ENCODE assay signal across 1 cellular context in the genomic region with DNA sequence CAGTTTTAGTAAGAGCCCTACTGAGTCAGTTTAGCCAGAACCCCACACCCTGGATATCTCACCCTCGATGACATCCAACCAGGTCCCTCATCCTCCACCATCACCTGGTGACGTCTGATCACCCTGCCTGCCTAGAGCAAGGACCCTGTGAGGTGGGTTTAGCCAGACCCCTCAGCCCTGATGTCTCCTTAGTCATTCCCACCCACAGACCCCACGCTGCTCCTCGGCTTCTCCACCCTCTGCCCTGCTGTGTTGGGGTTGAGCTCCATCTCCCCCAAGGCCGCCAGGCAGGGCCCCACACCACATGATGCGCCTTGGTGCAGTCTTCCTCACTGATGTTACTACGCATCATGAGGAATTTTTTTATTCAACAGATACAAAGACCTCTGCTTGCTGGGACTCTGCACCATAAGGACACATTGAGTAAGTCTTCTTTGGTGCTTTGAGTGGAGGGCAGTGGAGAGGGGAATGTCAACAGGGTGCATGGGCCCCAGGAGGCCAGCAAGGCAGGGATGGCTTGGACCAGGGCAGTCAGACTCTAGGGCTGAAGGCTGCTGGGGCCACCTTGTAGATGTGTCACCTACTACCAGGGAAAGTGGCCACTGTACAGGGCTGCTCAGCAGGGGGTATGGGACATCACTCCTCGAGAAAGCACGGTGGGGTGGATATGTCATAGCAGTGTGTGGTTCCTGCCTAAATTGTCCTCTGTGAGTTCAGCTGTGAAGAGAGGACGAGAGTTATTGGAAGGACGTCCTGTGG.
TF ChIP-seq lines count a peak whose summit lies in the region.

No MANE protein-coding gene starts in this region.

TF ChIP-seq in K562, 482 proteins besides CTCF, POLR2A, EP300 and RAD21:
- no peak for TF ChIP-seq HINFP (tag; conservative IDR thresholded peaks at IDR 0.05; ENCODE audit: low read depth)
- TF ChIP-seq E2F5 (CRISPR knock-in tag; IDR thresholded peaks at IDR 0.05): 0 out of 2 replicates have a peak, but pooled peaks have one; percentile 36
- TF ChIP-seq, protein P1, sequence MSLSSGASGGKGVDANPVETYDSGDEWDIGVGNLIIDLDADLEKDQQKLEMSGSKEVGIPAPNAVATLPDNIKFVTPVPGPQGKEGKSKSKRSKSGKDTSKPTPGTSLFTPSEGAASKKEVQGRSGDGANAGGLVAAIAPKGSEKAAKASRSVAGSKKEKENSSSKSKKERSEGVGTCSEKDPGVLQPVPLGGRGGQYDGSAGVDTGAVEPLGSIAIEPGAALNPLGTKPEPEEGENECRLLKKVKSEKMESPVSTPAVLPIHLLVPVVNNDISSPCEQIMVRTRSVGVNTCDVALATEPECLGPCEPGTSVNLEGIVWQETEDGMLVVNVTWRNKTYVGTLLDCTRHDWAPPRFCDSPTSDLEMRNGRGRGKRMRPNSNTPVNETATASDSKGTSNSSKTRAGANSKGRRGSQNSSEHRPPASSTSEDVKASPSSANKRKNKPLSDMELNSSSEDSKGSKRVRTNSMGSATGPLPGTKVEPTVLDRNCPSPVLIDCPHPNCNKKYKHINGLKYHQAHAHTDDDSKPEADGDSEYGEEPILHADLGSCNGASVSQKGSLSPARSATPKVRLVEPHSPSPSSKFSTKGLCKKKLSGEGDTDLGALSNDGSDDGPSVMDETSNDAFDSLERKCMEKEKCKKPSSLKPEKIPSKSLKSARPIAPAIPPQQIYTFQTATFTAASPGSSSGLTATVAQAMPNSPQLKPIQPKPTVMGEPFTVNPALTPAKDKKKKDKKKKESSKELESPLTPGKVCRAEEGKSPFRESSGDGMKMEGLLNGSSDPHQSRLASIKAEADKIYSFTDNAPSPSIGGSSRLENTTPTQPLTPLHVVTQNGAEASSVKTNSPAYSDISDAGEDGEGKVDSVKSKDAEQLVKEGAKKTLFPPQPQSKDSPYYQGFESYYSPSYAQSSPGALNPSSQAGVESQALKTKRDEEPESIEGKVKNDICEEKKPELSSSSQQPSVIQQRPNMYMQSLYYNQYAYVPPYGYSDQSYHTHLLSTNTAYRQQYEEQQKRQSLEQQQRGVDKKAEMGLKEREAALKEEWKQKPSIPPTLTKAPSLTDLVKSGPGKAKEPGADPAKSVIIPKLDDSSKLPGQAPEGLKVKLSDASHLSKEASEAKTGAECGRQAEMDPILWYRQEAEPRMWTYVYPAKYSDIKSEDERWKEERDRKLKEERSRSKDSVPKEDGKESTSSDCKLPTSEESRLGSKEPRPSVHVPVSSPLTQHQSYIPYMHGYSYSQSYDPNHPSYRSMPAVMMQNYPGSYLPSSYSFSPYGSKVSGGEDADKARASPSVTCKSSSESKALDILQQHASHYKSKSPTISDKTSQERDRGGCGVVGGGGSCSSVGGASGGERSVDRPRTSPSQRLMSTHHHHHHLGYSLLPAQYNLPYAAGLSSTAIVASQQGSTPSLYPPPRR (CRISPR knock-in tag; IDR thresholded peaks at IDR 0.05; ENCODE audit: borderline replicate concordance): peak; percentile 87
